7 cellular contexts compared by ENCODE assay signal in genomic region chr3:130895690-130896089, GRCh38. TPM values are rescaled to one million over a fixed set of nuclear protein-coding genes. Genes with fewer than 3 reads are reported as not detected.
A peak's percentile ranks its signal among the peaks of the same experiment; 100 is the strongest.
DNase-seq lines count a peak whose midpoint lies in the region; TF ChIP-seq lines count a peak whose summit lies in the region.

No MANE protein-coding gene starts in this region.

- H3K36me3 ChIP-seq in DOHH2 (ENCODE audit: control insufficient read depth, low read length) (no peaks in the 10 kb centered on the region), mammary epithelial cell (ENCODE audit: insufficient read depth, low read length) (no peaks in the 10 kb centered on the region)

- H3K9me3 ChIP-seq in DOHH2 (ENCODE audit: control insufficient read depth, insufficient read depth, low read length) (no peaks in the 10 kb centered on the region), mammary epithelial cell (replicated peaks; ENCODE audit: insufficient read depth, low read length) (no peaks in the 10 kb centered on the region)

- peak overlapping the region; percentile 71 for H3K27ac Mint-ChIP-seq in nephron progenitor cell

- peaks cover 54% of the 10 kb centered on the region for H3K4me1 Mint-ChIP-seq in nephron progenitor cell

- dilution Hi-C loops in mammary epithelial cell (cut with HindIII; ENCODE audit: low sequenced_read_pairs): no loop called here

- H3K27me3 ChIP-seq in DOHH2 (ENCODE audit: control insufficient read depth, low read length): no peaks in the 10 kb centered on the region
- H3K27me3 ChIP-seq in mammary epithelial cell (ENCODE audit: insufficient read depth, low read length): no peaks in the 10 kb centered on the region

- CTCF ChIA-PET in mammary epithelial cell (lab: Charles Lee; ENCODE audit: low non-redundant PET): no interaction called here

- no peak overlapping the region for H2AFZ ChIP-seq in mammary epithelial cell (ENCODE audit: low read depth, low read length)

- H3K9me3 Mint-ChIP-seq in nephron progenitor cell: no peaks in the 10 kb centered on the region

- intact Hi-C loops in mammary epithelial cell (cut with micrococcal nuclease): loop anchor here (2.0 to 10.0 kb wide), 3 partner anchors 69 to 1139 kb away; partner anchors contain the start of gene CPNE4

- TF ChIP-seq CTCF in DOHH2 (IDR thresholded peaks at IDR 0.05; ENCODE audit: low read depth, low read length, poor library complexity, severe bottlenecking) (no peak), mammary epithelial cell (conservative IDR thresholded peaks at IDR 0.05 in 1 of 2, IDR thresholded peaks at IDR 0.05 in 1 of 2; ENCODE audit: extremely low read depth in 1 of 2, insufficient read depth in 1 of 2, low read depth in 1 of 2, low read length in 2 of 2) (no peak), nephron progenitor cell (IDR thresholded peaks at IDR 0.05) (no peak)

- no peaks in the 10 kb centered on the region for H3K9me2 ChIP-seq in DOHH2 (replicated peaks; ENCODE audit: control insufficient read depth, low read length)

- H3K79me2 ChIP-seq in DOHH2 (ENCODE audit: control insufficient read depth, low read length): peaks cover 73% of the 10 kb centered on the region
- peaks cover 70% of the 10 kb centered on the region for H3K79me2 ChIP-seq in mammary epithelial cell (ENCODE audit: insufficient read depth, low read length)

- H3K36me3 Mint-ChIP-seq in nephron progenitor cell (ENCODE audit: low read depth): no peaks in the 10 kb centered on the region

- no peaks in the 10 kb centered on the region for H3K27me3 Mint-ChIP-seq in nephron progenitor cell (ENCODE audit: low read depth, poor library complexity)

- 100% methylated on average over 1 of the region's 1 CpG for WGBS in mammary epithelial cell (ENCODE audit: low coverage, missing lambda C conversion rate)

- H3K27ac ChIP-seq in DOHH2 (ENCODE audit: low read depth, low read length) (no peak overlapping the region), mammary epithelial cell (ENCODE audit: insufficient read depth, low read depth, low read length) (peak overlapping the region; percentile 0)

- H3K4me3 Mint-ChIP-seq in nephron progenitor cell: peak overlapping the region; percentile 89

- peak; percentile 22 for DNase-seq in KBM-7
- peak; percentile 3 for DNase-seq in mammary epithelial cell
- no peak for DNase-seq in nephron progenitor cell
- no peak for DNase-seq in GOT3 (lab: John Stamatoyannopoulos, UW)
- DNase-seq in SHP77 (lab: John Stamatoyannopoulos, UW): no peak
- DNase-seq in Kasumi-1 (lab: John Stamatoyannopoulos, UW): no peak

- H3K4me3 ChIP-seq in DOHH2 (ENCODE audit: low read length) (peak overlapping the region; percentile 92), mammary epithelial cell (replicated peaks in 1 of 3; ENCODE audit: insufficient read depth in 1 of 3, low read depth in 2 of 3, low read length in 3 of 3) (peak overlapping the region; percentile 51 to 79 (median 77))

- in situ Hi-C loops in KBM-7 (cut with MboI; ENCODE audit: low pct_unique_long_range_greater_than_20kb, low sequenced_read_pairs): no loop called here
- in situ Hi-C loops in mammary epithelial cell (cut with MboI; ENCODE audit: low sequenced_read_pairs in 2 of 2): no loop called here

- H3K4me2 ChIP-seq in DOHH2 (ENCODE audit: low read length) (peak overlapping the region; percentile 72), mammary epithelial cell (ENCODE audit: insufficient read depth, low read depth, low read length) (peak overlapping the region; percentile 75)

- no peaks in the 10 kb centered on the region for H3F3A ChIP-seq in DOHH2 (ENCODE audit: control insufficient read depth, insufficient read depth)

- H4K20me1 ChIP-seq in DOHH2 (ENCODE audit: control insufficient read depth, insufficient read depth, low read depth, low read length) (no peaks in the 10 kb centered on the region), mammary epithelial cell (ENCODE audit: insufficient read depth, low read length) (no peaks in the 10 kb centered on the region)

- BruUV-seq in mammary epithelial cell (replicated peaks; lab: Mats Ljungman, UMichigan): no TSS peak

- H3K4me1 ChIP-seq in DOHH2 (ENCODE audit: control insufficient read depth, low read length) (peaks cover 39% of the 10 kb centered on the region), mammary epithelial cell (ENCODE audit: insufficient read depth, low read length) (peaks cover 16% of the 10 kb centered on the region)

- peak overlapping the region; percentile 89 for H3K9ac ChIP-seq in mammary epithelial cell (ENCODE audit: insufficient read depth, low read length)

RNA-seq across cellular contexts. Expression of gene ATP2C1, which starts 1.8 kb away (rescaled TPM):
- 100 to 1,000 TPM; 111 to 116 TPM for total RNA-seq in mammary epithelial cell
- polyA plus RNA-seq in mammary epithelial cell: 72.5 TPM
- 93.4 TPM for polyA minus RNA-seq in mammary epithelial cell

Comparison
In these comparisons a context has a peak if more than half of its experiments do, and no peak if none do; other contexts are left out.
1. DNase-seq: peak in KBM-7 (single experiment) and mammary epithelial cell (single experiment); none in nephron progenitor cell (single experiment), GOT3 (single experiment), SHP77 (0 of 2) and Kasumi-1 (0 of 2).